Comparison of ENCODE assay signal across 8 cellular contexts in genomic region chr4:184384056-184384809, GRCh38.
DNase-seq lines count a peak whose midpoint lies in the region; ATAC-seq and TF ChIP-seq lines count a peak whose summit lies in the region.

No MANE protein-coding gene starts in this region.

- TF ChIP-seq CTCF in brain microvascular endothelial cell (IDR thresholded peaks at IDR 0.05; ENCODE audit: low read depth, low read length, missing control alignments): no peak
- no peak for TF ChIP-seq CTCF in lower lobe of right lung (IDR thresholded peaks at IDR 0.05)
- TF ChIP-seq CTCF in transverse colon (IDR thresholded peaks at IDR 0.05): no peak

- H3K27ac ChIP-seq in brain microvascular endothelial cell (peak overlapping the region; percentile 97), lower lobe of right lung (peak overlapping the region; percentile 69), transverse colon (peak overlapping the region; percentile 83 to 92 (median 90))

- H3K4me1 ChIP-seq in lower lobe of right lung (peaks cover 48% of the 10 kb centered on the region), transverse colon (peaks cover 39 to 74% (median 54%) of the 10 kb centered on the region in 4 donors)

- H3K36me3 Mint-ChIP-seq in activated naive CD4-positive, alpha-beta T cell treated with anti-CD3 and anti-CD28 coated beads, Interleukin-2, amount 50 U/mL, for 72 hours: peaks cover 4 to 35% of the 10 kb centered on the region in 2 donors

- H3K9me3 ChIP-seq in lower lobe of right lung (no peaks in the 10 kb centered on the region), transverse colon (no peaks in the 10 kb centered on the region)

- H3K4me3 ChIP-seq in brain microvascular endothelial cell (ENCODE audit: low read depth, low read length) (peak overlapping the region; percentile 46), lower lobe of right lung (peak overlapping the region; percentile 37), transverse colon (peak overlapping the region in 2 of 4 donors; percentile 14 to 25)

- H3K36me3 ChIP-seq in brain microvascular endothelial cell (replicated peaks): peaks cover 5% of the 10 kb centered on the region
- peaks cover 26% of the 10 kb centered on the region for H3K36me3 ChIP-seq in lower lobe of right lung
- H3K36me3 ChIP-seq in transverse colon: peaks cover 0 to 11% (median 5%) of the 10 kb centered on the region in 4 donors

- ATAC-seq in activated naive CD4-positive, alpha-beta T cell treated with anti-CD3 and anti-CD28 coated beads, Interleukin-2, amount 50 U/mL, for 72 hours: peak; percentile 23 to 39
- ATAC-seq in HG02759 (IDR thresholded peaks at IDR 0.05; ENCODE audit: unreplicated experiment): peak; percentile 87
- ATAC-seq in lower lobe of right lung: peak; percentile 71

- peak overlapping the region in 1 of 2 donors; percentile 32 for H3K27ac Mint-ChIP-seq in activated naive CD4-positive, alpha-beta T cell treated with anti-CD3 and anti-CD28 coated beads, Interleukin-2, amount 50 U/mL, for 72 hours

- in situ Hi-C loops in brain microvascular endothelial cell (cut with HindIII; ENCODE audit: low pct_ligation_motif_present, low sequenced_read_pairs): no loop called here
- in situ Hi-C loops in transverse colon (cut with MboI; ENCODE audit: low pct_ligation_motif_present in 1 of 4, low pct_unique_long_range_greater_than_20kb in 1 of 4, low sequenced_read_pairs in 3 of 4): no loop called here

- DNase-seq in activated naive CD4-positive, alpha-beta T cell treated with anti-CD3 and anti-CD28 coated beads, Interleukin-2, amount 50 U/mL, for 72 hours (ENCODE audit: low spot score in 2 of 2): no peak
- no peak for DNase-seq in activated naive CD4-positive, alpha-beta T cell (lab: John Stamatoyannopoulos, UW)
- DNase-seq in NAMALWA (ENCODE audit: low spot score) (peak; percentile 92), brain microvascular endothelial cell (peak; percentile 95), lower lobe of right lung (no peak), transverse colon (peak; percentile 59), globus pallidus (ENCODE audit: low spot score) (no peak)

- no peak for TF ChIP-seq EP300 in transverse colon (IDR thresholded peaks at IDR 0.05; ENCODE audit: low read depth)

- peak; percentile 34 for TF ChIP-seq POLR2A in transverse colon (IDR thresholded peaks at IDR 0.05)

- intact Hi-C loops in lower lobe of right lung (cut with DNase I) (no loop called here), transverse colon (cut with DNase I; ENCODE audit: low total_unique reads) (no loop called here)

- 13 to 24% methylated on average over 8 to 13 of the region's 13 CpGs for WGBS in transverse colon (ENCODE audit: low coverage in 1 of 2), 2 donors

- no peaks in the 10 kb centered on the region for H3K9me3 Mint-ChIP-seq in activated naive CD4-positive, alpha-beta T cell treated with anti-CD3 and anti-CD28 coated beads, Interleukin-2, amount 50 U/mL, for 72 hours

- H3K27me3 ChIP-seq in brain microvascular endothelial cell (replicated peaks) (no peaks in the 10 kb centered on the region), lower lobe of right lung (ENCODE audit: low read depth) (no peaks in the 10 kb centered on the region), transverse colon (no peaks in the 10 kb centered on the region)

Comparison
In these comparisons a context has a peak if more than half of its experiments do, and no peak if none do; other contexts are left out.
1. ATAC-seq: peak in every context shown above with its lines; median percentile 87 in HG02759; 71 in lower lobe of right lung; 31 in activated naive CD4-positive, alpha-beta T cell treated with anti-CD3 and anti-CD28 coated beads, Interleukin-2, amount 50 U/mL, for 72 hours.
2. DNase-seq: peak in NAMALWA (single experiment), brain microvascular endothelial cell (single experiment) and transverse colon (single experiment); none in activated naive CD4-positive, alpha-beta T cell treated with anti-CD3 and anti-CD28 coated beads, Interleukin-2, amount 50 U/mL, for 72 hours (0 of 2), activated naive CD4-positive, alpha-beta T cell (0 of 4), lower lobe of right lung (single experiment) and globus pallidus (single experiment).
3. Peak in every context shown above with its lines, with median percentiles within 50 percentile points of each other: H3K27ac ChIP-seq.